13 cellular contexts compared by ENCODE assay signal in genomic region chr10:6146921-6147320, GRCh38. TPM values are rescaled to one million over a fixed set of nuclear protein-coding genes. Genes with fewer than 3 reads are reported as not detected.
A peak's percentile ranks its signal among the peaks of the same experiment; 100 is the strongest.
DNase-seq lines count a peak whose midpoint lies in the region; ATAC-seq and TF ChIP-seq lines count a peak whose summit lies in the region.
"Had no signal": no experiment of that assay in that cellular context is flagged by ENCODE, and none has a peak within 500 bp of the region (broad histone marks: within the 10 kb centered on the region; RNA-seq: fewer than 3 reads in every experiment).

No MANE protein-coding gene starts in this region.

- peak overlapping the region; percentile 63 for H3K23ac ChIP-seq in IMR-90 (ENCODE audit: low read depth, low read length)

- H2AK9ac ChIP-seq in IMR-90 (replicated peaks; ENCODE audit: low read depth, low read length, poor library complexity): peak overlapping the region; percentile 17

- H4K91ac ChIP-seq in IMR-90 (ENCODE audit: insufficient read depth, low read depth, low read length): no peak overlapping the region

- ATAC-seq in IMR-90 (ENCODE audit: low read depth) (no peak), GM18517 (IDR thresholded peaks at IDR 0.05; ENCODE audit: unreplicated experiment) (no peak)

- no peaks in the 10 kb centered on the region for H3K27me3 Mint-ChIP-seq in activated CD4-positive, alpha-beta T cell treated with anti-CD3 and anti-CD28 coated beads, Interleukin-2, amount 10 ng/mL, durations not matched to agents 7 days and 5 days
- H3K27me3 Mint-ChIP-seq in dendritic cell treated with granulocyte-macrophage colony-stimulating factor and Interleukin-4, amounts not matched to agents 40 ng/mL and 50 ng/mL, for 4 days: peaks cover 4% of the 10 kb centered on the region

- DNase-seq in activated CD4-positive, alpha-beta T cell treated with anti-CD3 and anti-CD28 coated beads, Interleukin-2, amount 10 ng/mL, durations not matched to agents 7 days and 5 days: no peak
- no peak for DNase-seq in activated CD4-positive, alpha-beta T cell treated with anti-CD3 and anti-CD28 coated beads for 48 hours
- DNase-seq in IMR-90 (no peak), NCI-H774 (lab: John Stamatoyannopoulos, UW) (no peak)
- DNase-seq in stimulated activated CD4-positive, alpha-beta T cell treated with anti-CD3 and anti-CD28 coated beads, Interleukin-4, amount 100 ng/mL, for 1 hour: no peak
- DNase-seq: Calu3, cortex of kidney, NCI-H1048, SJCRH30 had no signal

- H2BK20ac ChIP-seq in IMR-90 (ENCODE audit: low read depth, low read length): no peak overlapping the region

- H3K4me3 Mint-ChIP-seq in activated CD4-positive, alpha-beta T cell treated with anti-CD3 and anti-CD28 coated beads, Interleukin-2, amount 10 ng/mL, durations not matched to agents 7 days and 5 days: peak overlapping the region; percentile 86
- no peak overlapping the region for H3K4me3 Mint-ChIP-seq in dendritic cell treated with granulocyte-macrophage colony-stimulating factor and Interleukin-4, amounts not matched to agents 40 ng/mL and 50 ng/mL, for 4 days

- H3K27me3 ChIP-seq in IMR-90 (ENCODE audit: control insufficient read depth, insufficient read depth, low read length) (no peaks in the 10 kb centered on the region), neutrophil (no peaks in the 10 kb centered on the region)
- H3K27me3 ChIP-seq: ascending aorta, SJCRH30 had no signal

- no TSS peak for BruUV-seq in IMR-90 (replicated peaks; lab: Mats Ljungman, UMichigan)

- CTCF ChIA-PET in activated CD4-positive, alpha-beta T cell treated with anti-CD3 and anti-CD28 coated beads, Interleukin-2, amount 10 ng/mL, durations not matched to agents 7 days and 5 days (lab: Charles Lee): interaction anchor here (1.2 to 3.6 kb wide), 7 partner anchors 8 to 59 kb away, joined by 3 to 15 read pairs (median 7); partner anchors contain the start of gene PFKFB3
- CTCF ChIA-PET in IMR-90 (lab: Yijun Ruan, JAX): no interaction called here

- TF ChIP-seq POLR2A in IMR-90 (IDR thresholded peaks at IDR 0.05; ENCODE audit: low read depth, low read length): no peak

- H2BK120ac ChIP-seq in IMR-90 (ENCODE audit: low read depth, low read length): no peak overlapping the region

- no peaks in the 10 kb centered on the region for H3K9me3 ChIP-seq in IMR-90 (ENCODE audit: control insufficient read depth, insufficient read depth, low read length)
- no peaks in the 10 kb centered on the region for H3K9me3 ChIP-seq in neutrophil
- H3K9me3 ChIP-seq: ascending aorta, SJCRH30 had no signal

- H2BK15ac ChIP-seq in IMR-90 (ENCODE audit: low read depth, low read length): no peak overlapping the region

- intact Hi-C loops in IMR-90 (cut with micrococcal nuclease): no loop called here
- intact Hi-C loops in dendritic cell treated with granulocyte-macrophage colony-stimulating factor and Interleukin-4, amounts not matched to agents 40 ng/mL and 50 ng/mL, for 4 days (cut with micrococcal nuclease): no loop called here

- no peak overlapping the region for H3K27ac Mint-ChIP-seq in activated CD4-positive, alpha-beta T cell treated with anti-CD3 and anti-CD28 coated beads, Interleukin-2, amount 10 ng/mL, durations not matched to agents 7 days and 5 days
- peak overlapping the region; percentile 87 for H3K27ac Mint-ChIP-seq in dendritic cell treated with granulocyte-macrophage colony-stimulating factor and Interleukin-4, amounts not matched to agents 40 ng/mL and 50 ng/mL, for 4 days

- no peak overlapping the region for H3K9ac ChIP-seq in IMR-90 (ENCODE audit: low read depth, low read length)

- no peak overlapping the region for H2AK5ac ChIP-seq in IMR-90 (ENCODE audit: low read depth, low read length)

- H3K27ac ChIP-seq in IMR-90 (ENCODE audit: insufficient read depth, low read length) (no peak overlapping the region), neutrophil (peak overlapping the region; percentile 99)
- H3K27ac ChIP-seq: SJCRH30 had no signal

- peaks cover 18% of the 10 kb centered on the region for H3K4me1 ChIP-seq in IMR-90 (ENCODE audit: control insufficient read depth, insufficient read depth, low read length)
- H3K4me1 ChIP-seq in neutrophil (ENCODE audit: control insufficient read depth in 1 of 2, insufficient read depth in 1 of 2, low read depth in 1 of 2, low read length in 1 of 2): peaks cover 89 to 91% of the 10 kb centered on the region in 2 experiments
- H3K4me1 ChIP-seq: SJCRH30 had no signal

- peaks cover 9% of the 10 kb centered on the region for H3K36me3 ChIP-seq in IMR-90 (ENCODE audit: control insufficient read depth, insufficient read depth, low read length)
- no peaks in the 10 kb centered on the region for H3K36me3 ChIP-seq in neutrophil
- H3K36me3 ChIP-seq: ascending aorta, SJCRH30 had no signal

- H3K4me2 ChIP-seq in IMR-90 (ENCODE audit: low read depth, low read length): peak overlapping the region; percentile 20; the same call in 1 of the 2 replicates

- peaks cover 41% of the 10 kb centered on the region for H3K36me3 Mint-ChIP-seq in activated CD4-positive, alpha-beta T cell treated with anti-CD3 and anti-CD28 coated beads, Interleukin-2, amount 10 ng/mL, durations not matched to agents 7 days and 5 days (ENCODE audit: low read depth)
- H3K36me3 Mint-ChIP-seq in dendritic cell treated with granulocyte-macrophage colony-stimulating factor and Interleukin-4, amounts not matched to agents 40 ng/mL and 50 ng/mL, for 4 days (ENCODE audit: low read depth): peaks cover 22% of the 10 kb centered on the region

- no peak overlapping the region for H3K4ac ChIP-seq in IMR-90 (ENCODE audit: low read depth, low read length)

- 0 out of 2 replicates have a peak overlapping the region, but pooled peaks have one; percentile 14 for H3K14ac ChIP-seq in IMR-90 (replicated peaks; ENCODE audit: low read depth, low read length)

- H2AFZ ChIP-seq in IMR-90 (replicated peaks; ENCODE audit: low read length, poor library complexity): no peak overlapping the region

- TF ChIP-seq CTCF in IMR-90 (conservative IDR thresholded peaks at IDR 0.05; ENCODE audit: low read depth, low read length) (no peak), neutrophil (IDR thresholded peaks at IDR 0.05) (no peak)

- POLR2A ChIA-PET in activated CD4-positive, alpha-beta T cell treated with anti-CD3 and anti-CD28 coated beads, Interleukin-2, amount 10 ng/mL, durations not matched to agents 7 days and 5 days (lab: Charles Lee): no interaction called here
- POLR2A ChIA-PET in IMR-90 (lab: Charles Lee; ENCODE audit: unreplicated experiment): interaction anchor here (0.5 kb wide), 1 partner anchor 174 kb away, joined by 7 read pairs; no protein-coding TSS in a partner anchor

- no peak overlapping the region for H3K4me3 ChIP-seq in IMR-90 (ENCODE audit: insufficient read depth, low read depth, low read length)
- H3K4me3 ChIP-seq in neutrophil (ENCODE audit: low read depth in 1 of 2, low read length in 1 of 2): peak overlapping the region in 1 of 2 experiments; percentile 87
- H3K4me3 ChIP-seq: SJCRH30 had no signal

- H3K9me1 ChIP-seq in IMR-90 (ENCODE audit: insufficient read depth, low read length): peaks cover 29% of the 10 kb centered on the region

- no peak overlapping the region for H4K8ac ChIP-seq in IMR-90 (ENCODE audit: low read depth in 2 of 2, low read length in 2 of 2)

- H3K18ac ChIP-seq in IMR-90 (ENCODE audit: low read depth, low read length): no peak overlapping the region

- TF ChIP-seq RAD21 in IMR-90 (IDR thresholded peaks at IDR 0.05; ENCODE audit: low read length): no peak

- H3K4me1 Mint-ChIP-seq in activated CD4-positive, alpha-beta T cell treated with anti-CD3 and anti-CD28 coated beads, Interleukin-2, amount 10 ng/mL, durations not matched to agents 7 days and 5 days: peaks cover 81% of the 10 kb centered on the region
- H3K4me1 Mint-ChIP-seq in dendritic cell treated with granulocyte-macrophage colony-stimulating factor and Interleukin-4, amounts not matched to agents 40 ng/mL and 50 ng/mL, for 4 days (ENCODE audit: low read depth): peaks cover 87% of the 10 kb centered on the region

- WGBS in IMR-90 (ENCODE audit: extremely low coverage in 2 of 2, insufficient read length in 1 of 2), 2 experiments: 67% methylated on average over 3 of the region's 11 CpGs; no CpG with 5 or more reads in 1 of the 2 experiments

- dilution Hi-C loops in IMR-90 (cut with HindIII; ENCODE audit: low sequenced_read_pairs, unreplicated experiment): no loop called here

- peaks cover 12 to 84% of the 10 kb centered on the region in 2 experiments for H3K79me1 ChIP-seq in IMR-90 (ENCODE audit: low read depth in 1 of 2, low read length in 2 of 2)

- no peak overlapping the region for H3K56ac ChIP-seq in IMR-90 (ENCODE audit: extremely low read depth, insufficient read depth, low read length)

- H3K9me3 Mint-ChIP-seq in activated CD4-positive, alpha-beta T cell treated with anti-CD3 and anti-CD28 coated beads, Interleukin-2, amount 10 ng/mL, durations not matched to agents 7 days and 5 days: no peaks in the 10 kb centered on the region
- no peaks in the 10 kb centered on the region for H3K9me3 Mint-ChIP-seq in dendritic cell treated with granulocyte-macrophage colony-stimulating factor and Interleukin-4, amounts not matched to agents 40 ng/mL and 50 ng/mL, for 4 days

- H4K20me1 ChIP-seq in IMR-90 (ENCODE audit: insufficient read depth, low read length): peaks cover 43% of the 10 kb centered on the region

- in situ Hi-C loops in IMR-90 (cut with MboI; ENCODE audit: low sequenced_read_pairs): loop anchor here (25.0 kb wide), 1 partner anchor 615 kb away; no protein-coding TSS in a partner anchor

- H2BK5ac ChIP-seq in IMR-90 (ENCODE audit: low read depth, low read length, poor library complexity, severe bottlenecking): no peak overlapping the region

- H4K5ac ChIP-seq in IMR-90 (ENCODE audit: low read depth, low read length): no peak overlapping the region

RNA-seq across cellular contexts. Expression of gene PFKFB3, which starts 55.8 kb away (rescaled TPM):
- 10 to 100 TPM; 77.1 to 82.2 TPM for total RNA-seq in activated CD4-positive, alpha-beta T cell treated with anti-CD3 and anti-CD28 coated beads, Interleukin-2, amount 10 ng/mL, durations not matched to agents 7 days and 5 days
- 26.9 and 34.1 TPM in 2 replicates for total RNA-seq in IMR-90 (2012; rRNA removed)
- polyA plus RNA-seq in IMR-90 (2012; rRNA removed): 45.5 and 51.3 TPM in 2 replicates
- polyA plus RNA-seq in IMR-90 (2012; cell fraction: cytosol; rRNA removed): 35.6 and 39.8 TPM in 2 replicates
- polyA plus RNA-seq in IMR-90 (2012; cell fraction: nucleus; rRNA removed; ENCODE audit: low replicate concordance): 86.2 and 130 TPM in 2 replicates

RNA-seq across cellular contexts. Expression of gene RBM17, which starts 58.1 kb away (rescaled TPM):
- total RNA-seq in activated CD4-positive, alpha-beta T cell treated with anti-CD3 and anti-CD28 coated beads, Interleukin-2, amount 10 ng/mL, durations not matched to agents 7 days and 5 days: 100 to 1,000 TPM; 164 to 177 TPM
- total RNA-seq in IMR-90 (2012; rRNA removed): 24.6 and 35.6 TPM in 2 replicates
- polyA plus RNA-seq in IMR-90 (2012; rRNA removed): 42.9 and 56.7 TPM in 2 replicates
- polyA plus RNA-seq in IMR-90 (2012; cell fraction: cytosol; rRNA removed): 9.1 and 9.6 TPM in 2 replicates
- 38.8 and 95.6 TPM in 2 replicates for polyA plus RNA-seq in IMR-90 (2012; cell fraction: nucleus; rRNA removed; ENCODE audit: low replicate concordance)
